Comparison of ENCODE assay signal across 24 cellular contexts in genomic region chr21:14084701-14085100, GRCh38.
"Had no signal": no experiment of that assay in that cellular context is flagged by ENCODE, and none has a peak within 500 bp of the region (broad histone marks: within the 10 kb centered on the region; RNA-seq: fewer than 3 reads in every experiment).

No MANE protein-coding gene starts in this region.

- H3K27me3 ChIP-seq: neutrophil, spleen, suprapubic skin, tibial nerve, vagina had no signal

- H3K4me3 ChIP-seq: lower lobe of right lung, psoas muscle, spleen, suprapubic skin, tibial nerve, vagina had no signal

- DNase-seq: hippocampal formation; kidney glomerular epithelial cell; left cardiac atrium; left ventricle myocardium superior; lower lobe of right lung; mammary epithelial cell; mesenchymal stem cell; naive thymus-derived CD8-positive, alpha-beta T cell; occipital lobe; psoas muscle; right cardiac atrium; small intestine; spleen; stimulated activated CD4-positive, alpha-beta T cell treated with anti-CD3 and anti-CD28 coated beads, Interleukin-4, amount 100 ng/mL, for 24 hours; stimulated activated CD8-positive, alpha-beta memory T cell treated with anti-CD3 and anti-CD28 coated beads, Interleukin-4, amount 100 ng/mL, for 48 hours; stimulated activated naive CD4-positive, alpha-beta T cell treated with Interleukin-2 at 50 U/mL for 16 hours had no signal

- H3K27ac ChIP-seq: lower lobe of right lung, neutrophil, parathyroid adenoma, psoas muscle, spleen, suprapubic skin, tibial nerve, vagina had no signal

- H3K36me3 ChIP-seq: lower lobe of right lung, neutrophil, vagina had no signal

- H3K4me1 ChIP-seq: lower lobe of right lung, parathyroid adenoma, psoas muscle, spleen, suprapubic skin, tibial nerve, vagina had no signal

- ATAC-seq: left cardiac atrium; left lobe of liver; left ventricle myocardium superior; naive thymus-derived CD8-positive, alpha-beta T cell; psoas muscle; sciatic nerve; stimulated activated memory B cell treated with anti-CD40 and anti-IgM and Interleukin-4, amounts not matched to agents 10 μg/mL and 1 μg/mL and 100 μg/mL, for 72 hours had no signal

- H3K9me3 ChIP-seq: psoas muscle, suprapubic skin, vagina had no signal
